2 cellular contexts compared by ENCODE assay signal in the genomic region with DNA sequence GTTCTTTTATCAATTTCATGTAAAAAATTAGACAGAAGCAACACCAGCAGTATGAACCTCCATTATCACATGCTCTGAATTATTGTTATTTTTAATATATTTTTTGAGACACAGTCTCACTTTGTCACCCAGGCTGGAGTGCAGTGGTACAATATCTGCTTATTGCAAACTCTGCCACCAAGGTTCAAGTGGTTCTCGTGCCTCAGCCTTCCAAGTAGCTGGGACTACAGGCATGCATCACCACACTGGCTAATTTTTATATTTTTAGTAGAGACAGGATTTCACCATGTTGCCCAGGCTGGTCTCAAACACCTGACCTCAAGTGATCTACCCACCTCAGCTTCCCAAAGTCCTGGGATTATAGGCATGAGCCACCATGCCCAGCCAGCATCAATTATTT. TPM values are rescaled to one million over a fixed set of nuclear protein-coding genes. Genes with fewer than 3 reads are reported as not detected.
"Had no signal": no experiment of that assay in that cellular context is flagged by ENCODE, and none has a peak within 500 bp of the region (broad histone marks: within the 10 kb centered on the region; RNA-seq: fewer than 3 reads in every experiment).

No MANE protein-coding gene starts in this region.

RNA-seq across cellular contexts. Expression of gene ISL2, which starts 42.1 kb away (rescaled TPM):
- total RNA-seq: Right ventricle myocardium inferior, SK-MEL-5 had no signal
